ENCODE assay signal across 26 cellular contexts in genomic region chr11:91366816-91367215, GRCh38.
A peak's percentile ranks its signal among the peaks of the same experiment; 100 is the strongest.
DNase-seq lines count a peak whose midpoint lies in the region; ATAC-seq, FAIRE-seq and TF ChIP-seq lines count a peak whose summit lies in the region.
"Had no signal": no experiment of that assay in that cellular context is flagged by ENCODE, and none has a peak within 500 bp of the region (broad histone marks: within the 10 kb centered on the region; RNA-seq: fewer than 3 reads in every experiment).

No MANE protein-coding gene starts in this region.

- H2AFZ ChIP-seq in GM23338 = no peak overlapping the region

- H3K9me3 Mint-ChIP-seq in GM23338 = no peaks in the 10 kb centered on the region

- no peaks in the 10 kb centered on the region for H3K9me3 ChIP-seq in small intestine (ENCODE audit: control insufficient read depth, low read depth)
- H3K9me3 ChIP-seq: A549; BE2C; BLaER1 treated with 17β-estradiol and CSF1 and Interleukin-3, amounts not matched to agents 10 nM and 100 nM; HAP-1 had no signal

- intact Hi-C loops in dorsolateral prefrontal cortex (cut with DNase I) = no loop called here

- ATAC-seq in GM23338 (no peak), HG03521 (IDR thresholded peaks at IDR 0.05; ENCODE audit: unreplicated experiment) (no peak)
- ATAC-seq: A549 had no signal

- no peak for DNase-seq in GM23338 (ENCODE audit: low spot score)
- peak; percentile 16 for DNase-seq in OCI-M1 (lab: John Stamatoyannopoulos, UW)
- no peak for DNase-seq in dorsolateral prefrontal cortex
- DNase-seq in small intestine = no peak
- no peak for DNase-seq in DMS 273 treated with DMSO at 0.1 percent for 48 hours (lab: John Stamatoyannopoulos, UW)
- DNase-seq: 8988T; ACHN; AML-193; BE2C; CD4-positive, alpha-beta T cell; CD8-positive, alpha-beta memory T cell; DMS53; DMS79 treated with DMSO at 0.1 percent for 48 hours; GF-D8; GOT3; HFFc6 had no signal

- H3K4me1 ChIP-seq in GM23338 (ENCODE audit: insufficient read depth) (no peaks in the 10 kb centered on the region), small intestine (ENCODE audit: control insufficient read depth in 2 of 2, insufficient read depth in 1 of 2, low read depth in 1 of 2, low read length in 1 of 2) (no peaks in the 10 kb centered on the region)
- H3K4me1 ChIP-seq: A549; BE2C; BLaER1 treated with 17β-estradiol and CSF1 and Interleukin-3, amounts not matched to agents 10 nM and 100 nM; HAP-1 had no signal

- no peak overlapping the region for H3K27ac ChIP-seq in GM23338 (ENCODE audit: low read depth)
- peak overlapping the region in 55 of 59 donors; percentile 3 to 90 (median 73) for H3K27ac ChIP-seq in dorsolateral prefrontal cortex
- peak overlapping the region; percentile 72 for H3K27ac ChIP-seq in temporal lobe (ENCODE audit: low read depth, low read length)
- no peak overlapping the region for H3K27ac ChIP-seq in small intestine (ENCODE audit: low read depth in 1 of 2, low read length in 1 of 2)
- H3K27ac ChIP-seq: A549; BLaER1 treated with 17β-estradiol and CSF1 and Interleukin-3, amounts not matched to agents 10 nM and 100 nM had no signal

- H3K4me3 ChIP-seq in GM23338 (no peak overlapping the region), dorsolateral prefrontal cortex (no peak overlapping the region), small intestine (ENCODE audit: low read depth in 1 of 2, low read length in 2 of 2) (no peak overlapping the region)
- H3K4me3 ChIP-seq: A549; BLaER1 treated with 17β-estradiol and CSF1 and Interleukin-3, amounts not matched to agents 10 nM and 100 nM; HAP-1 had no signal

- 66 to 80% (median 79%) methylated on average over 6 of the region's 6 CpGs for WGBS in small intestine, 3 donors

- no peaks in the 10 kb centered on the region for H3K9me2 ChIP-seq in GM23338 (ENCODE audit: insufficient read depth)

- FAIRE-seq in small intestine (lab: Jason Lieb, UNC) = no peak
- FAIRE-seq: A549, D721Med, GM12891, GM18507, H54 had no signal

- no peaks in the 10 kb centered on the region for H4K20me1 ChIP-seq in GM23338 (replicated peaks; ENCODE audit: insufficient read depth)
- H4K20me1 ChIP-seq: BLaER1 treated with 17β-estradiol and CSF1 and Interleukin-3, amounts not matched to agents 10 nM and 100 nM had no signal

- no peak for TF ChIP-seq CTCF in GM23338 (conservative IDR thresholded peaks at IDR 0.05; ENCODE audit: low read depth in 2 of 2)
- no peak for TF ChIP-seq CTCF in dorsolateral prefrontal cortex (IDR thresholded peaks at IDR 0.05 in 54 of 56, conservative IDR thresholded peaks at IDR 0.05 in 2 of 56; ENCODE audit: low read depth in 1 of 56, partially characterized antibody in 56 of 56)

- H3K79me2 ChIP-seq in GM23338 (replicated peaks; ENCODE audit: insufficient read depth) = no peaks in the 10 kb centered on the region

- H3K36me3 ChIP-seq in GM23338 (ENCODE audit: insufficient read depth) (no peaks in the 10 kb centered on the region), small intestine (ENCODE audit: control insufficient read depth in 2 of 2, insufficient read depth in 2 of 2, low read length in 2 of 2) (no peaks in the 10 kb centered on the region)
- H3K36me3 ChIP-seq: BE2C; BLaER1 treated with 17β-estradiol and CSF1 and Interleukin-3, amounts not matched to agents 10 nM and 100 nM; HAP-1 had no signal

- H3K4me1 Mint-ChIP-seq in GM23338 = 0 out of 3 replicates have a peak, but pooled peaks cover 5% of the 10 kb centered on the region
- H3K4me1 Mint-ChIP-seq: CD14-positive monocyte; CD8-positive, alpha-beta memory T cell had no signal

- H3K27me3 ChIP-seq in GM23338 (ENCODE audit: insufficient read depth) = no peaks in the 10 kb centered on the region
- no peaks in the 10 kb centered on the region for H3K27me3 ChIP-seq in dorsolateral prefrontal cortex
- no peaks in the 10 kb centered on the region for H3K27me3 ChIP-seq in small intestine (ENCODE audit: control insufficient read depth in 2 of 2, insufficient read depth in 2 of 2, low read length in 2 of 2)
- H3K27me3 ChIP-seq: BE2C; BLaER1 treated with 17β-estradiol and CSF1 and Interleukin-3, amounts not matched to agents 10 nM and 100 nM had no signal

- no peak overlapping the region for H3K4me3 Mint-ChIP-seq in GM23338
- H3K4me3 Mint-ChIP-seq: CD14-positive monocyte; CD4-positive, alpha-beta T cell; CD8-positive, alpha-beta memory T cell; HFFc6 had no signal

- H3K36me3 Mint-ChIP-seq in GM23338 (ENCODE audit: low read depth) = no peaks in the 10 kb centered on the region
- H3K36me3 Mint-ChIP-seq: CD14-positive monocyte; CD8-positive, alpha-beta memory T cell had no signal

- H3K27me3 Mint-ChIP-seq in GM23338 (ENCODE audit: insufficient read depth, low read depth, poor library complexity) = no peaks in the 10 kb centered on the region
- H3K27me3 Mint-ChIP-seq: CD4-positive, alpha-beta T cell; CD8-positive, alpha-beta memory T cell had no signal

- H3K4me2 ChIP-seq in GM23338 = no peak overlapping the region
- H3K4me2 ChIP-seq: A549; BLaER1 treated with 17β-estradiol and CSF1 and Interleukin-3, amounts not matched to agents 10 nM and 100 nM had no signal

- no peaks in the 10 kb centered on the region for H3F3A ChIP-seq in GM23338 (replicated peaks; ENCODE audit: low read depth)

- H3K27ac Mint-ChIP-seq in GM23338 = 0 out of 2 replicates have a peak overlapping the region, but pooled peaks have one; percentile 43
- H3K27ac Mint-ChIP-seq: CD14-positive monocyte; CD4-positive, alpha-beta T cell; CD8-positive, alpha-beta memory T cell; HFFc6 had no signal

TF ChIP-seq in GM23338, 12 proteins besides CTCF, POLR2A, EP300 and RAD21 (continues in another document):
- TF ChIP-seq ZNF114 (CRISPR knock-in tag; IDR thresholded peaks at IDR 0.05) = no peak
- TF ChIP-seq EZH2phosphoT487 (IDR thresholded peaks at IDR 0.05; ENCODE audit: unreplicated experiment) = no peak
- TF ChIP-seq JUNB (IDR thresholded peaks at IDR 0.05; ENCODE audit: unreplicated experiment) = no peak
- no peak for TF ChIP-seq REST (IDR thresholded peaks at IDR 0.05; ENCODE audit: unreplicated experiment)
- TF ChIP-seq ETS1 (IDR thresholded peaks at IDR 0.05) = no peak
- no peak for TF ChIP-seq STAT1 (IDR thresholded peaks at IDR 0.05; ENCODE audit: unreplicated experiment)
- no peak for TF ChIP-seq NANOG (IDR thresholded peaks at IDR 0.05; ENCODE audit: borderline replicate concordance)
- TF ChIP-seq CREB1 (CRISPR knock-in tag; IDR thresholded peaks at IDR 0.05; ENCODE audit: low read depth) = no peak
- no peak for TF ChIP-seq POLR2AphosphoS5 (IDR thresholded peaks at IDR 0.05; ENCODE audit: low read depth)

Comparison
In these comparisons a context has a peak if more than half of its experiments do, and no peak if none do; other contexts are left out.
1. H3K27ac ChIP-seq: peak in dorsolateral prefrontal cortex (55 of 59) and temporal lobe (single experiment); none in GM23338 (single experiment) and small intestine (0 of 2).